ENCODE assay signal across 24 cellular contexts in genomic region chr15:77623878-77624524, GRCh38. TPM values are rescaled to one million over a fixed set of nuclear protein-coding genes. Genes with fewer than 3 reads are reported as not detected.
DNase-seq lines count a peak whose midpoint lies in the region; ATAC-seq, FAIRE-seq and TF ChIP-seq lines count a peak whose summit lies in the region.
"Had no signal": no experiment of that assay in that cellular context is flagged by ENCODE, and none has a peak within 500 bp of the region (broad histone marks: within the 10 kb centered on the region; RNA-seq: fewer than 3 reads in every experiment).

No MANE protein-coding gene starts in this region.

- in situ Hi-C loops in HepG2 (cut with HindIII; ENCODE audit: extremely low pct_ligation_motif_present, low pct_unique_long_range_greater_than_20kb): no loop called here

- TF ChIP-seq CTCF in HepG2 (CRISPR knock-in tag; IDR thresholded peaks at IDR 0.05): no peak
- TF ChIP-seq CTCF in right lobe of liver (IDR thresholded peaks at IDR 0.05): no peak
- no peak for TF ChIP-seq CTCF in VCaP (conservative IDR thresholded peaks at IDR 0.05)

- DNase-seq in HepG2 (ENCODE audit: low spot score): no peak
- DNase-seq in right lobe of liver: no peak
- DNase-seq in mesendoderm: no peak
- no peak for DNase-seq in Ammon's horn (ENCODE audit: low spot score)
- DNase-seq in Karpas-422: no peak
- no peak for DNase-seq in NCI-H187 treated with DMSO at 0.1 percent for 48 hours (lab: John Stamatoyannopoulos, UW)
- DNase-seq in activated CD4-positive, alpha-beta T cell treated with anti-CD3 and anti-CD28 coated beads, Interleukin-2, amount 50 U/mL, for 1 hour: no peak
- DNase-seq: activated CD4-positive, alpha-beta T cell treated with anti-CD3 and anti-CD28 coated beads, Interleukin-2, amount 10 ng/mL, durations not matched to agents 7 days and 5 days; activated CD8-positive, alpha-beta memory T cell treated with anti-CD3 and anti-CD28 coated beads, Interleukin-2, amount 10 ng/mL, durations not matched to agents 7 days and 5 days; activated T-cell treated with anti-CD3 and anti-CD28 coated beads, Interleukin-2, amount 50 U/mL, for 72 hours; central memory CD4-positive, alpha-beta T cell; dermis blood vessel endothelial cell; kidney glomerular epithelial cell; NCI-H1105; NCI-H2029; NCI-H774; stimulated activated CD4-positive, alpha-beta T cell treated with anti-CD3 and anti-CD28 coated beads, Interleukin-2, amount 100 ng/mL, for 48 hours; WERI-Rb-1 had no signal

- no peak for TF ChIP-seq POLR2A in HepG2 (IDR thresholded peaks at IDR 0.05; ENCODE audit: insufficient read depth in 1 of 2, low read depth in 2 of 2, low read length in 2 of 2)
- no peak for TF ChIP-seq POLR2A in right lobe of liver (IDR thresholded peaks at IDR 0.05)

- no peaks in the 10 kb centered on the region for H3K79me2 ChIP-seq in HepG2 (ENCODE audit: insufficient read depth, low read length)
- no peaks in the 10 kb centered on the region for H3K79me2 ChIP-seq in mesendoderm (ENCODE audit: control insufficient read depth, insufficient read depth, low read length)
- no peaks in the 10 kb centered on the region for H3K79me2 ChIP-seq in Karpas-422 (ENCODE audit: low read length)

- H3K4me1 ChIP-seq in HepG2 (ENCODE audit: insufficient read depth, low read length) (peaks cover 30% of the 10 kb centered on the region), right lobe of liver (no peaks in the 10 kb centered on the region), mesendoderm (ENCODE audit: control insufficient read depth, low read depth, low read length) (peaks cover 9% of the 10 kb centered on the region), Karpas-422 (ENCODE audit: low read length) (no peaks in the 10 kb centered on the region)

- POLR2A ChIA-PET in HepG2 (lab: Yijun Ruan, JAX): no interaction called here

- ATAC-seq in HepG2 (no peak), right lobe of liver (no peak)
- ATAC-seq: activated CD8-positive, alpha-beta memory T cell treated with anti-CD3 and anti-CD28 coated beads, Interleukin-2, amount 10 ng/mL, durations not matched to agents 7 days and 5 days; activated naive CD4-positive, alpha-beta T cell treated with anti-CD3 and anti-CD28 coated beads, Interleukin-2, amount 50 U/mL, for 72 hours; activated T-cell treated with anti-CD3 and anti-CD28 coated beads, Interleukin-2, amount 50 U/mL, for 72 hours; stimulated activated effector memory CD8-positive, alpha-beta T cell treated with anti-CD3 and anti-CD28 coated beads, Interleukin-12 subunit alpha, Interleukin-12 subunit beta, amount 100 ng/mL, for 72 hours had no signal

- no peak for TF ChIP-seq RAD21 in HepG2 (CRISPR knock-in tag; IDR thresholded peaks at IDR 0.05)

- H3K27me3 ChIP-seq in HepG2 (ENCODE audit: control insufficient read depth in 1 of 2, insufficient read depth in 2 of 2, low read length in 2 of 2) (peaks cover 0 to 6% of the 10 kb centered on the region in 2 experiments; a peak in 4 of 5 replicates), right lobe of liver (no peaks in the 10 kb centered on the region), mesendoderm (ENCODE audit: insufficient read depth, low read length, poor library complexity) (no peaks in the 10 kb centered on the region), Karpas-422 (ENCODE audit: low read length) (no peaks in the 10 kb centered on the region)

- TF ChIP-seq EP300 in HepG2 (IDR thresholded peaks at IDR 0.05; ENCODE audit: low read depth in 2 of 2, low read length in 2 of 2) (no peak), HepG2 (CRISPR knock-in tag; IDR thresholded peaks at IDR 0.05; ENCODE audit: borderline replicate concordance) (no peak)

- no peak overlapping the region for H3K27ac ChIP-seq in HepG2 (ENCODE audit: extremely low read length, insufficient read depth, low read length)
- no peak overlapping the region for H3K27ac ChIP-seq in right lobe of liver
- H3K27ac ChIP-seq in VCaP: peak overlapping the region; percentile 27; the same call in 1 of the 2 replicates
- no peak overlapping the region for H3K27ac ChIP-seq in mesendoderm (ENCODE audit: low read depth, low read length)
- no peak overlapping the region for H3K27ac ChIP-seq in Karpas-422 (ENCODE audit: low read length)
- H3K27ac ChIP-seq: WERI-Rb-1 had no signal

- no peaks in the 10 kb centered on the region for H3K9me2 ChIP-seq in Karpas-422 (replicated peaks; ENCODE audit: insufficient read depth, low read length)

- intact Hi-C loops in HepG2 (cut with micrococcal nuclease; ENCODE audit: unreplicated experiment) (no loop called here), right lobe of liver (cut with DNase I) (no loop called here)

- no peaks in the 10 kb centered on the region for H3K9me3 ChIP-seq in HepG2 (ENCODE audit: low read length)
- no peaks in the 10 kb centered on the region for H3K9me3 ChIP-seq in right lobe of liver
- H3K9me3 ChIP-seq in Karpas-422 (ENCODE audit: low read length): no peaks in the 10 kb centered on the region

- no peaks in the 10 kb centered on the region for H3K79me1 ChIP-seq in mesendoderm (ENCODE audit: low read length)

- H3K4me3 ChIP-seq in HepG2 (replicated peaks in 1 of 3; ENCODE audit: insufficient read depth in 1 of 3, low read depth in 2 of 3, low read length in 3 of 3): no peak overlapping the region
- H3K4me3 ChIP-seq in right lobe of liver: no peak overlapping the region
- H3K4me3 ChIP-seq in mesendoderm (ENCODE audit: low read length): no peak overlapping the region
- H3K4me3 ChIP-seq in Karpas-422 (ENCODE audit: low read length): no peak overlapping the region
- H3K4me3 ChIP-seq: lung had no signal

- H3K9ac ChIP-seq in HepG2 (ENCODE audit: insufficient read depth, low read depth, low read length): no peak overlapping the region
- no peak overlapping the region for H3K9ac ChIP-seq in mesendoderm (ENCODE audit: low read length)
- no peak overlapping the region for H3K9ac ChIP-seq in Karpas-422 (ENCODE audit: low read length)

- no peak overlapping the region for H2BK120ac ChIP-seq in mesendoderm (ENCODE audit: low read depth, low read length)

- no peak overlapping the region for H4K8ac ChIP-seq in mesendoderm (ENCODE audit: low read depth, low read length)

- H4K20me1 ChIP-seq in HepG2 (ENCODE audit: insufficient read depth, low read length) (no peaks in the 10 kb centered on the region), Karpas-422 (ENCODE audit: insufficient read depth, low read depth, low read length) (no peaks in the 10 kb centered on the region)

- H2BK15ac ChIP-seq in mesendoderm (replicated peaks; ENCODE audit: low read depth): no peak overlapping the region

- WGBS in HepG2 (ENCODE audit: low lambda C conversion rate): 74% methylated on average over 5 of the region's 9 CpGs
- WGBS in right lobe of liver (ENCODE audit: insufficient coverage, low coverage, low lambda C conversion rate, missing lambda C conversion rate): 86% methylated on average over 2 of the region's 9 CpGs
- no CpG with 5 or more reads among the region's 9 CpGs for WGBS in mesendoderm (ENCODE audit: extremely low coverage, insufficient coverage, low lambda C conversion rate)

- peak overlapping the region; percentile 23 for H2BK5ac ChIP-seq in mesendoderm (ENCODE audit: low read length)

- peak overlapping the region; percentile 87 for H2AK5ac ChIP-seq in mesendoderm (ENCODE audit: low read length)

- H3K4me2 ChIP-seq in HepG2 (ENCODE audit: low read depth, low read length): no peak overlapping the region
- no peak overlapping the region for H3K4me2 ChIP-seq in mesendoderm (ENCODE audit: low read length)
- H3K4me2 ChIP-seq in Karpas-422 (ENCODE audit: low read depth, low read length, poor library complexity, severe bottlenecking): no peak overlapping the region

- FAIRE-seq in HepG2 (lab: Jason Lieb, UNC): no peak
- FAIRE-seq: GM19239 had no signal

- no peak overlapping the region for H4K5ac ChIP-seq in mesendoderm (ENCODE audit: low read length)

- no peak overlapping the region for H3K4ac ChIP-seq in mesendoderm (ENCODE audit: low read depth, low read length)

- CTCF ChIA-PET in HepG2 (lab: Yijun Ruan, JAX; ENCODE audit: low intra/inter-chr PET ratio, low total read pairs): no interaction called here

- H3K23ac ChIP-seq in mesendoderm (ENCODE audit: low read length): peak overlapping the region; percentile 29

- H3K56ac ChIP-seq in mesendoderm (ENCODE audit: low read length): peak overlapping the region; percentile 49

- no peak overlapping the region for H2AFZ ChIP-seq in HepG2 (ENCODE audit: low read length)
- no peak overlapping the region for H2AFZ ChIP-seq in Karpas-422 (ENCODE audit: low read length)

- H3K36me3 ChIP-seq in HepG2 (replicated peaks in 1 of 2; ENCODE audit: control insufficient read depth in 1 of 2, insufficient read depth in 2 of 2, low read length in 2 of 2): no peaks in the 10 kb centered on the region
- no peaks in the 10 kb centered on the region for H3K36me3 ChIP-seq in right lobe of liver
- no peaks in the 10 kb centered on the region for H3K36me3 ChIP-seq in mesendoderm (ENCODE audit: control insufficient read depth, insufficient read depth, low read length)
- H3K36me3 ChIP-seq in Karpas-422 (ENCODE audit: insufficient read depth, low read length): no peaks in the 10 kb centered on the region
- H3K36me3 ChIP-seq: WERI-Rb-1 had no signal

- H3K18ac ChIP-seq in mesendoderm (ENCODE audit: low read length): no peak overlapping the region

- no TSS peak for BruUV-seq in HepG2 (replicated peaks; lab: Mats Ljungman, UMichigan)

RNA-seq across cellular contexts. Expression of gene LINGO1, which starts 8.7 kb away (rescaled TPM):
- total RNA-seq in HepG2 (2016; rRNA removed; fragmentation: Illumina TruSeq; extraction: Trizol) (not detected in 2 replicates), right lobe of liver (1 to 10 TPM in 1 of 6 experiments, under 1 TPM in 5; 0.31 to 1.2 (median 0.39) TPM)
- not detected in 2 replicates for total RNA-seq in HepG2 (2016; cell fraction: cytosol; rRNA removed; fragmentation: Illumina TruSeq; extraction: Trizol; ENCODE audit: low read depth)
- total RNA-seq in HepG2 (2016; cell fraction: insoluble cytoplasmic fraction; rRNA removed; fragmentation: Illumina TruSeq; extraction: Trizol): 0.06 TPM in 1 of 2 replicates, not detected in the other
- 0.14 TPM in 1 of 2 replicates, not detected in the other for total RNA-seq in HepG2 (2016; cell fraction: membrane; rRNA removed; fragmentation: Illumina TruSeq; extraction: Trizol)
- not detected in 2 replicates for total RNA-seq in HepG2 (2016; cell fraction: nucleus; rRNA removed; fragmentation: Illumina TruSeq; extraction: Trizol)
- polyA plus RNA-seq in HepG2 (2011; rRNA removed): 0.07 and 0.08 TPM in 2 replicates
- polyA plus RNA-seq in HepG2 (2011; cell fraction: cytosol; rRNA removed): 0.07 and 0.14 TPM in 2 replicates
- polyA plus RNA-seq in HepG2 (2011; cell fraction: nucleus; rRNA removed): 0.05 TPM in 1 of 2 replicates, not detected in the other
- polyA plus RNA-seq in HepG2 (2012): not detected in 2 replicates
- 0.05 TPM in 1 of 2 replicates, not detected in the other for polyA plus RNA-seq in HepG2 (2016; cell fraction: cytosol; fragmentation: Illumina TruSeq; extraction: Trizol; ENCODE audit: low read depth)
- polyA plus RNA-seq in HepG2 (2016; cell fraction: insoluble cytoplasmic fraction; fragmentation: Illumina TruSeq; extraction: Trizol; ENCODE audit: low read depth): 0.10 TPM in 1 of 2 replicates, not detected in the other
- polyA plus RNA-seq in HepG2 (2016; cell fraction: membrane; fragmentation: Illumina TruSeq; extraction: Trizol; ENCODE audit: low read depth): 0.16 TPM in 2 replicates
- polyA plus RNA-seq in HepG2 (2016; cell fraction: nucleus; fragmentation: Illumina TruSeq; extraction: Trizol; ENCODE audit: insufficient read depth, low read depth): not detected in 2 replicates
- 1.4 TPM in 1 of 2 replicates, not detected in the other for polyA minus RNA-seq in HepG2 (2011; rRNA and poly(A)+ RNA removed; ENCODE audit: low replicate concordance)
- not detected in 2 replicates for polyA minus RNA-seq in HepG2 (2011; cell fraction: cytosol; rRNA and poly(A)+ RNA removed)
- polyA minus RNA-seq in HepG2 (2011; cell fraction: nucleus; rRNA and poly(A)+ RNA removed): not detected in 2 replicates
- 5.0 TPM for polyA plus RNA-seq in mesendoderm (2013, experiment 1 of 2)
- polyA plus RNA-seq in mesendoderm (2013, experiment 2 of 2): 4.7 TPM
- not detected in 2 replicates for total RNA-seq in Karpas-422 (2014; rRNA removed; shearing (Covaris generic); ENCODE audit: low replicate concordance)
- total RNA-seq: activated CD4-positive, alpha-beta T cell treated with anti-CD3 and anti-CD28 coated beads, Interleukin-2, amount 10 ng/mL, durations not matched to agents 7 days and 5 days; activated CD8-positive, alpha-beta memory T cell treated with anti-CD3 and anti-CD28 coated beads, Interleukin-2, amount 10 ng/mL, durations not matched to agents 7 days and 5 days; activated naive CD4-positive, alpha-beta T cell treated with anti-CD3 and anti-CD28 coated beads, Interleukin-2, amount 50 U/mL, for 72 hours; dermis blood vessel endothelial cell; fibroblast of lung had no signal
